In the genomic region with DNA sequence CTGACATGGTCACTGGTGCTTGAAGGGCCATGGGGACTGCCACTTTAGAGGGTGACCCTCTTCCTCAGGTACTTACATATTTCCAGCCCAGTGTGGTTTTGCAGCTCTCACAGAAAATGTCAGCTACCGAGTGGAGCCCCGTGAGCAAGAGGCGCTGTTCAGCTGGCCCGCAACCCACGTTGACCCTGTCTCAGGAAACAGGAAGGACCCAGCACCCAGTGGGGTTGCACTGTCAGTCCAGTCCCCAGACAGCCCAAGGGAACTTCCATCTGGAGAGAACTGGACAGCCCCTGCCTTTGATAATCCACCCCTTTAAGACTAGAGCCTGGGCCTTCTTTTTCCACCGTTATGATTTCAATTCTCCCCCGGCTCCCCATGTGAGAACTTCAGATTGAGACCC, we compare ENCODE assay signal across 1 cellular context.
TF ChIP-seq lines count a peak whose summit lies in the region.

No MANE protein-coding gene starts in this region.

TF ChIP-seq in neural cell, 6 proteins besides CTCF, POLR2A, EP300 and RAD21:
- TF ChIP-seq, protein P1, sequence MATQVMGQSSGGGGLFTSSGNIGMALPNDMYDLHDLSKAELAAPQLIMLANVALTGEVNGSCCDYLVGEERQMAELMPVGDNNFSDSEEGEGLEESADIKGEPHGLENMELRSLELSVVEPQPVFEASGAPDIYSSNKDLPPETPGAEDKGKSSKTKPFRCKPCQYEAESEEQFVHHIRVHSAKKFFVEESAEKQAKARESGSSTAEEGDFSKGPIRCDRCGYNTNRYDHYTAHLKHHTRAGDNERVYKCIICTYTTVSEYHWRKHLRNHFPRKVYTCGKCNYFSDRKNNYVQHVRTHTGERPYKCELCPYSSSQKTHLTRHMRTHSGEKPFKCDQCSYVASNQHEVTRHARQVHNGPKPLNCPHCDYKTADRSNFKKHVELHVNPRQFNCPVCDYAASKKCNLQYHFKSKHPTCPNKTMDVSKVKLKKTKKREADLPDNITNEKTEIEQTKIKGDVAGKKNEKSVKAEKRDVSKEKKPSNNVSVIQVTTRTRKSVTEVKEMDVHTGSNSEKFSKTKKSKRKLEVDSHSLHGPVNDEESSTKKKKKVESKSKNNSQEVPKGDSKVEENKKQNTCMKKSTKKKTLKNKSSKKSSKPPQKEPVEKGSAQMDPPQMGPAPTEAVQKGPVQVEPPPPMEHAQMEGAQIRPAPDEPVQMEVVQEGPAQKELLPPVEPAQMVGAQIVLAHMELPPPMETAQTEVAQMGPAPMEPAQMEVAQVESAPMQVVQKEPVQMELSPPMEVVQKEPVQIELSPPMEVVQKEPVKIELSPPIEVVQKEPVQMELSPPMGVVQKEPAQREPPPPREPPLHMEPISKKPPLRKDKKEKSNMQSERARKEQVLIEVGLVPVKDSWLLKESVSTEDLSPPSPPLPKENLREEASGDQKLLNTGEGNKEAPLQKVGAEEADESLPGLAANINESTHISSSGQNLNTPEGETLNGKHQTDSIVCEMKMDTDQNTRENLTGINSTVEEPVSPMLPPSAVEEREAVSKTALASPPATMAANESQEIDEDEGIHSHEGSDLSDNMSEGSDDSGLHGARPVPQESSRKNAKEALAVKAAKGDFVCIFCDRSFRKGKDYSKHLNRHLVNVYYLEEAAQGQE (IDR thresholded peaks at IDR 0.05; ENCODE audit: borderline replicate concordance), result no peak
- TF ChIP-seq TAF1 (IDR thresholded peaks at IDR 0.05; ENCODE audit: low read depth) (no peak), SMC3 (conservative IDR thresholded peaks at IDR 0.05; ENCODE audit: poor library complexity) (no peak)
